ENCODE assay signal across 22 cellular contexts in the genomic region with DNA sequence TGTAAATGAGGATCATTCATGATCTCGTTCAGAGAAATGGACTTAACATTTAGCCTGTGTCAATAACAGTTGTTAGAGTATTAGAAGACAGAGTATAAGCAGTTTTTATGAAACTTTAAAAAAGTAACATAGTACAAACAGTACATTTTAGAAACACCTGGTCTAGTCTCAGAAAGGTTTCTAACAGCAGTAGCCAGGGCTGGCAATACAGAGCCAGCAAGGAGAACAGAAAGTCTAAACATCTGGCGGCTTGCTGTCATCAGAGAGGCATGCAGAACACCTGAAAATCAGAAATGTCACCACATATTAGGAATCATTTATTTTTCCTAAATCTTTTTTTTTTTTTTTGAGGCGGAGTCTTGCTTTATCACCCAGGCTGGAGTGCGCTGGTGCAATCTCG.
DNase-seq lines count a peak whose midpoint lies in the region; ATAC-seq and TF ChIP-seq lines count a peak whose summit lies in the region.
"Had no signal": no experiment of that assay in that cellular context is flagged by ENCODE, and none has a peak within 500 bp of the region (broad histone marks: within the 10 kb centered on the region; RNA-seq: fewer than 3 reads in every experiment).

No MANE protein-coding gene starts in this region.

- H3K4me3 ChIP-seq in MM.1S (ENCODE audit: low read length): no peak overlapping the region
- H3K4me3 ChIP-seq: A549; BLaER1 treated with 17β-estradiol and CSF1 and Interleukin-3, amounts not matched to agents 10 nM and 100 nM; GM12878; GM23248 had no signal

- H3K4me2 ChIP-seq in MM.1S (ENCODE audit: low read depth, low read length): peak overlapping the region; percentile 25; the same call in 1 of the 2 replicates
- H3K4me2 ChIP-seq: A549; BLaER1 treated with 17β-estradiol and CSF1 and Interleukin-3, amounts not matched to agents 10 nM and 100 nM had no signal

- ATAC-seq in GM19043 (IDR thresholded peaks at IDR 0.05; ENCODE audit: low read depth, unreplicated experiment) (peak; percentile 53), GM19455 (IDR thresholded peaks at IDR 0.05; ENCODE audit: unreplicated experiment) (no peak), GM21526 (IDR thresholded peaks at IDR 0.05; ENCODE audit: low FRiP score, unreplicated experiment) (no peak)
- ATAC-seq: A549, GM12878 had no signal

- peak; percentile 66 for DNase-seq in MM.1S
- peak; percentile 70 for DNase-seq in RPMI8226
- DNase-seq in DMS153 (lab: John Stamatoyannopoulos, UW): no peak
- DNase-seq: 8988T; ACHN; AML-193; BE2C; CD4-positive, alpha-beta T cell; CD8-positive, alpha-beta memory T cell; DMS 273 treated with DMSO at 0.1 percent for 48 hours; DMS53; DMS79 treated with DMSO at 0.1 percent for 48 hours; GF-D8; GM23248; H7; HCEC 1CT had no signal

- H3K79me2 ChIP-seq in MM.1S (ENCODE audit: low read length): no peaks in the 10 kb centered on the region

- TF ChIP-seq CTCF in MM.1S (IDR thresholded peaks at IDR 0.05; ENCODE audit: low read length): no peak

- no peaks in the 10 kb centered on the region for H3K27me3 ChIP-seq in MM.1S (replicated peaks; ENCODE audit: insufficient read depth, low read length)
- H3K27me3 ChIP-seq: BE2C; BLaER1 treated with 17β-estradiol and CSF1 and Interleukin-3, amounts not matched to agents 10 nM and 100 nM had no signal

- H4K20me1 ChIP-seq in MM.1S (ENCODE audit: insufficient read depth, low read length): no peaks in the 10 kb centered on the region

- peaks cover 11% of the 10 kb centered on the region for H3F3A ChIP-seq in MM.1S (ENCODE audit: insufficient read depth, low read length)

- H3K4me1 ChIP-seq in MM.1S (ENCODE audit: low read length): peaks cover 27% of the 10 kb centered on the region
- H3K4me1 ChIP-seq: BE2C; BLaER1 treated with 17β-estradiol and CSF1 and Interleukin-3, amounts not matched to agents 10 nM and 100 nM had no signal

- peak overlapping the region; percentile 51; the same call in 1 of the 2 replicates for H3K27ac ChIP-seq in MM.1S (ENCODE audit: low read length)
- H3K27ac ChIP-seq: A549; BLaER1 treated with 17β-estradiol and CSF1 and Interleukin-3, amounts not matched to agents 10 nM and 100 nM; GM23248 had no signal

- H2AFZ ChIP-seq in MM.1S (ENCODE audit: low read length): no peak overlapping the region
- H2AFZ ChIP-seq: GM23248 had no signal

- no peaks in the 10 kb centered on the region for H3K36me3 ChIP-seq in MM.1S (replicated peaks; ENCODE audit: insufficient read depth, low read length)

- no peaks in the 10 kb centered on the region for H3K9me3 ChIP-seq in MM.1S (replicated peaks; ENCODE audit: insufficient read depth, low read length)
- H3K9me3 ChIP-seq: A549, BE2C had no signal

- H3K9ac ChIP-seq in MM.1S (ENCODE audit: low read length): no peak overlapping the region
- H3K9ac ChIP-seq: BLaER1 treated with 17β-estradiol and CSF1 and Interleukin-3, amounts not matched to agents 10 nM and 100 nM; GM23248 had no signal

- no peaks in the 10 kb centered on the region for H3K9me2 ChIP-seq in MM.1S (replicated peaks; ENCODE audit: insufficient read depth, low read length)
